ENCODE assay signal across 8 cellular contexts in genomic region chr5:140966293-140967225, GRCh38. TPM values are rescaled to one million over a fixed set of nuclear protein-coding genes. Genes with fewer than 3 reads are reported as not detected.
DNase-seq lines count a peak whose midpoint lies in the region; ATAC-seq and TF ChIP-seq lines count a peak whose summit lies in the region.

Gene PCDHAC2 (plus strand): TSS chr5:140966476. CDS start chr5:140966767, 291 bp downstream.

- no peaks in the 10 kb centered on the region for H3K36me3 Mint-ChIP-seq in type B pancreatic cell

- H3K27me3 ChIP-seq in ectodermal cell (ENCODE audit: control insufficient read depth, insufficient read depth, low read length, poor library complexity, severe bottlenecking) (peaks cover 48% of the 10 kb centered on the region), lung (ENCODE audit: control insufficient read depth, insufficient read depth) (no peaks in the 10 kb centered on the region)

- H3K4me1 Mint-ChIP-seq in type B pancreatic cell (ENCODE audit: unreplicated experiment): peaks cover 10% of the 10 kb centered on the region

- H3K4me3 Mint-ChIP-seq in type B pancreatic cell: peak within 1 kb of the TSS; percentile 94

- H3K36me3 ChIP-seq in ectodermal cell (ENCODE audit: control insufficient read depth, insufficient read depth, low read length) (no peaks in the 10 kb centered on the region), lung (ENCODE audit: control insufficient read depth in 2 of 2, insufficient read depth in 2 of 2, low read length in 2 of 2) (no peaks in the 10 kb centered on the region)

- H3K4me1 ChIP-seq in ectodermal cell (ENCODE audit: control insufficient read depth, insufficient read depth, low read length): peaks cover 6% of the 10 kb centered on the region
- peaks cover 0 to 19% of the 10 kb centered on the region in 2 donors for H3K4me1 ChIP-seq in lung (ENCODE audit: control insufficient read depth in 2 of 2, insufficient read depth in 2 of 2, low read length in 2 of 2)

- TF ChIP-seq CTCF in lung (IDR thresholded peaks at IDR 0.05; ENCODE audit: control extremely low read depth, extremely low read depth) (no peak), type B pancreatic cell (conservative IDR thresholded peaks at IDR 0.05) (no peak)

- H3K4me3 ChIP-seq in ectodermal cell (ENCODE audit: insufficient read depth, low read depth, low read length) (peak within 1 kb of the TSS; percentile 47), lung (peak within 1 kb of the TSS; percentile 62)

- H3K27ac Mint-ChIP-seq in type B pancreatic cell: peak within 1 kb of the TSS; percentile 72

- DNase-seq in EL (peak; percentile 18), NCI-H510A (lab: John Stamatoyannopoulos, UW) (peak; percentile 46), lung (ENCODE audit: low spot score) (peak; percentile 53), type B pancreatic cell (ENCODE audit: extremely low spot score, unreplicated experiment) (no peak)
- no peak for DNase-seq in activated naive CD4-positive, alpha-beta T cell treated with Interleukin-2 at 50 U/mL for 16 hours

- H3K9me3 ChIP-seq in ectodermal cell (ENCODE audit: control insufficient read depth, low read length) (no peaks in the 10 kb centered on the region), lung (ENCODE audit: control insufficient read depth in 2 of 2, insufficient read depth in 1 of 2, low read length in 1 of 2) (peaks cover 0 to 7% of the 10 kb centered on the region in 2 donors)

- H3K27me3 Mint-ChIP-seq in type B pancreatic cell: peaks cover 17% of the 10 kb centered on the region

- ATAC-seq in lung (ENCODE audit: insufficient read depth, low FRiP score) (peak; percentile 86), GM21423 (IDR thresholded peaks at IDR 0.05; ENCODE audit: unreplicated experiment) (no peak), HG03139 (IDR thresholded peaks at IDR 0.05; ENCODE audit: unreplicated experiment) (no peak)

- H3K27ac ChIP-seq in ectodermal cell (ENCODE audit: insufficient read depth, low read depth, low read length, poor library complexity, severe bottlenecking): no peak within 1 kb of the TSS
- H3K27ac ChIP-seq in lung (ENCODE audit: low read depth in 1 of 2, low read length in 1 of 2): peak within 1 kb of the TSS in 1 of 2 donors; percentile 79

- no peaks in the 10 kb centered on the region for H3K9me3 Mint-ChIP-seq in type B pancreatic cell

- 1% methylated on average over 80 of the region's 80 CpGs for WGBS in ectodermal cell, 2 experiments
- 3 to 4% methylated on average over 65 to 80 of the region's 80 CpGs for WGBS in lung, 2 donors

RNA-seq across cellular contexts. Expression of gene PCDHAC2, which starts in this region (rescaled TPM):
- polyA plus RNA-seq in ectodermal cell (2013, experiment 1 of 4): 3.3 TPM
- polyA plus RNA-seq in ectodermal cell (2013, experiment 2 of 4): 4.7 TPM
- polyA plus RNA-seq in ectodermal cell (2013, experiment 3 of 4): 2.7 TPM
- polyA plus RNA-seq in ectodermal cell (2013, experiment 4 of 4): 3.0 TPM
- total RNA-seq in lung (10 to 100 TPM in 1 of 2 donors, 1 to 10 TPM in 1; 5.2 to 13.8 TPM), type B pancreatic cell (ENCODE audit: low replicate concordance) (2.7 and 3.5 TPM in 2 replicates)
- polyA plus RNA-seq in lung: 1 to 10 TPM; 1.3 to 1.6 TPM

Comparison
In these comparisons a context has a peak if more than half of its experiments do, and no peak if none do; other contexts are left out.
1. DNase-seq: peak in EL (single experiment), NCI-H510A (single experiment) and lung (single experiment); none in type B pancreatic cell (single experiment) and activated naive CD4-positive, alpha-beta T cell treated with Interleukin-2 at 50 U/mL for 16 hours (single experiment).